ENCODE assay signal across 16 cellular contexts in the genomic region with DNA sequence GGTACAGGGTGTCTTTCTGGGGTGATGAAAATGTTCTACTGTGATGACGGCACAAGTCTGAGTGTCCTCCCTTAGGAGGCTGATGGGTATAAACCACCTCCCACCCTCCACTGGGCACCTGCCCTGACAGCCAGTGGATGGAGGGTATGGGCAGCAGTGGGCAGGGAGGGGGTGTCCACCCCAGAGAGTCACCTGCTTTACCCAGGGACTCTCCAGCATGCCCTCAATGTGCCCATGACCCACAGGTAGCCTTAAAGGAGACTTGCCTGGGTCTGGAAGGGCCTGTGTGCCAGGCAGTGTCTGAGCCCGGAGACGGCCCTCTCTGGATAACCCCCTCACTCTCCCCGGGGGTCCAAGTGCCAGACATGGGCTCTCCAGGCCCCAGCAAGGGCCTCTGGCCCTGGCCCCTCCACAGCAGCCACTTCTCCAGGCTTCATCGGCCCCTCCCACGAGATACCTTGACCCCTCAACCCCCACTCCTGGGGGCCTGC. TPM values are rescaled to one million over a fixed set of nuclear protein-coding genes. Genes with fewer than 3 reads are reported as not detected.
DNase-seq lines count a peak whose midpoint lies in the region; ATAC-seq and TF ChIP-seq lines count a peak whose summit lies in the region.
"Had no signal": no experiment of that assay in that cellular context is flagged by ENCODE, and none has a peak within 500 bp of the region (broad histone marks: within the 10 kb centered on the region; RNA-seq: fewer than 3 reads in every experiment).

No MANE protein-coding gene starts in this region.

- peaks cover 1% of the 10 kb centered on the region for H3K4me1 Mint-ChIP-seq in activated naive CD8-positive, alpha-beta T cell treated with anti-CD3 and anti-CD28 coated beads, Interleukin-2, amount 10 ng/mL, durations not matched to agents 7 days and 5 days
- H3K4me1 Mint-ChIP-seq in activated naive CD8-positive, alpha-beta T cell treated with anti-CD3 and anti-CD28 coated beads, Interleukin-2, amount 50 U/mL, for 24 hours, result no peaks in the 10 kb centered on the region
- H3K4me1 Mint-ChIP-seq in WTC11, result peaks cover 32% of the 10 kb centered on the region

- intact Hi-C loops in right lobe of liver (cut with DNase I), result loop anchor here (5.0 kb wide), 1 partner anchor 107 kb away; no protein-coding TSS in a partner anchor
- intact Hi-C loops in sigmoid colon (cut with DNase I), result loop anchor here (5.0 kb wide), 1 partner anchor 42 kb away; no protein-coding TSS in a partner anchor

- CTCF ChIA-PET in WTC11 (lab: Charles Lee), result no interaction called here

- H3K4me3 ChIP-seq in right lobe of liver (no peak overlapping the region), sigmoid colon (no peak overlapping the region)
- H3K4me3 ChIP-seq: GM23338 had no signal

- H3K9me3 Mint-ChIP-seq in activated naive CD8-positive, alpha-beta T cell treated with anti-CD3 and anti-CD28 coated beads, Interleukin-2, amount 10 ng/mL, durations not matched to agents 7 days and 5 days, result no peaks in the 10 kb centered on the region
- H3K9me3 Mint-ChIP-seq in activated naive CD8-positive, alpha-beta T cell treated with anti-CD3 and anti-CD28 coated beads, Interleukin-2, amount 50 U/mL, for 24 hours, result no peaks in the 10 kb centered on the region
- no peaks in the 10 kb centered on the region for H3K9me3 Mint-ChIP-seq in WTC11
- H3K9me3 Mint-ChIP-seq: GM23338 had no signal

- H3K27me3 ChIP-seq in right lobe of liver (no peaks in the 10 kb centered on the region), sigmoid colon (no peaks in the 10 kb centered on the region)

- TF ChIP-seq EP300 in sigmoid colon (IDR thresholded peaks at IDR 0.05), result no peak

- H3K4me1 ChIP-seq in right lobe of liver (peaks cover 0 to 3% (median 0%) of the 10 kb centered on the region in 4 donors), sigmoid colon (peaks cover 0 to 60% (median 57%) of the 10 kb centered on the region in 4 donors)

- ATAC-seq in activated naive CD8-positive, alpha-beta T cell treated with anti-CD3 and anti-CD28 coated beads, Interleukin-2, amount 10 ng/mL, durations not matched to agents 7 days and 5 days (ENCODE audit: low read depth), result no peak
- ATAC-seq in activated naive CD8-positive, alpha-beta T cell treated with anti-CD3 and anti-CD28 coated beads, Interleukin-2, amount 50 U/mL, for 24 hours, result no peak
- ATAC-seq in WTC11 (no peak), right lobe of liver (no peak)
- ATAC-seq: GM23338 had no signal

- TF ChIP-seq CTCF in WTC11 (IDR thresholded peaks at IDR 0.05) (no peak), right lobe of liver (IDR thresholded peaks at IDR 0.05) (no peak), sigmoid colon (IDR thresholded peaks at IDR 0.05) (no peak)

- no peaks in the 10 kb centered on the region for H3K36me3 Mint-ChIP-seq in activated naive CD8-positive, alpha-beta T cell treated with anti-CD3 and anti-CD28 coated beads, Interleukin-2, amount 10 ng/mL, durations not matched to agents 7 days and 5 days
- H3K36me3 Mint-ChIP-seq in activated naive CD8-positive, alpha-beta T cell treated with anti-CD3 and anti-CD28 coated beads, Interleukin-2, amount 50 U/mL, for 24 hours (ENCODE audit: low read depth), result no peaks in the 10 kb centered on the region
- H3K36me3 Mint-ChIP-seq in WTC11, result no peaks in the 10 kb centered on the region

- H3K4me3 Mint-ChIP-seq in activated naive CD8-positive, alpha-beta T cell treated with anti-CD3 and anti-CD28 coated beads, Interleukin-2, amount 10 ng/mL, durations not matched to agents 7 days and 5 days, result no peak overlapping the region
- no peak overlapping the region for H3K4me3 Mint-ChIP-seq in activated naive CD8-positive, alpha-beta T cell treated with anti-CD3 and anti-CD28 coated beads, Interleukin-2, amount 50 U/mL, for 24 hours
- H3K4me3 Mint-ChIP-seq in WTC11, result no peak overlapping the region
- H3K4me3 Mint-ChIP-seq: GM23338 had no signal

- H3K27ac ChIP-seq in right lobe of liver, result no peak overlapping the region
- peak overlapping the region in 3 of 4 donors; percentile 82 to 90 (median 85) for H3K27ac ChIP-seq in sigmoid colon

- peak; percentile 22 for DNase-seq in activated naive CD8-positive, alpha-beta T cell treated with anti-CD3 and anti-CD28 coated beads, Interleukin-2, amount 10 ng/mL, durations not matched to agents 7 days and 5 days
- no peak for DNase-seq in activated naive CD8-positive, alpha-beta T cell treated with anti-CD3 and anti-CD28 coated beads, Interleukin-2, amount 50 U/mL, for 24 hours
- DNase-seq in WTC11 (ENCODE audit: low spot score) (peak; percentile 9), right lobe of liver (peak in 2 of 3 donors; percentile 12 to 46), sigmoid colon (peak; percentile 63), NCI-H526 treated with DMSO at 0.1 percent for 48 hours (lab: John Stamatoyannopoulos, UW) (no peak), NCI-H1930 (lab: John Stamatoyannopoulos, UW) (no peak), NCI-H2029 treated with DMSO at 0.1 percent for 48 hours (lab: John Stamatoyannopoulos, UW) (no peak)
- DNase-seq: C1 segment of cervical spinal cord, DND-41, KG1, NCI-H1436, NCI-H2081 treated with DMSO at 0.1 percent for 48 hours, NCI-H524, SHP77 had no signal

- TF ChIP-seq POLR2A in right lobe of liver (IDR thresholded peaks at IDR 0.05) (no peak), sigmoid colon (IDR thresholded peaks at IDR 0.05) (no peak)

- H3K9me3 ChIP-seq in right lobe of liver (no peaks in the 10 kb centered on the region), sigmoid colon (no peaks in the 10 kb centered on the region)

- no peak overlapping the region for H3K27ac Mint-ChIP-seq in activated naive CD8-positive, alpha-beta T cell treated with anti-CD3 and anti-CD28 coated beads, Interleukin-2, amount 10 ng/mL, durations not matched to agents 7 days and 5 days
- H3K27ac Mint-ChIP-seq in activated naive CD8-positive, alpha-beta T cell treated with anti-CD3 and anti-CD28 coated beads, Interleukin-2, amount 50 U/mL, for 24 hours, result no peak overlapping the region
- H3K27ac Mint-ChIP-seq in WTC11, result no peak overlapping the region

- WGBS in right lobe of liver (ENCODE audit: insufficient coverage, low coverage, low lambda C conversion rate, missing lambda C conversion rate), result 80% methylated on average over 3 of the region's 6 CpGs
- whole genome bisulfite sequencing in sigmoid colon, 2 donors, result 89 to 91% methylated on average over 6 of the region's 6 CpGs

- peaks cover 0 to under 1% (median 0%) of the 10 kb centered on the region in 4 donors for H3K36me3 ChIP-seq in right lobe of liver
- peaks cover 0 to 9% (median 4%) of the 10 kb centered on the region in 4 donors for H3K36me3 ChIP-seq in sigmoid colon

- H3K27me3 Mint-ChIP-seq in activated naive CD8-positive, alpha-beta T cell treated with anti-CD3 and anti-CD28 coated beads, Interleukin-2, amount 10 ng/mL, durations not matched to agents 7 days and 5 days, result no peaks in the 10 kb centered on the region
- H3K27me3 Mint-ChIP-seq in activated naive CD8-positive, alpha-beta T cell treated with anti-CD3 and anti-CD28 coated beads, Interleukin-2, amount 50 U/mL, for 24 hours, result no peaks in the 10 kb centered on the region
- H3K27me3 Mint-ChIP-seq in WTC11 (ENCODE audit: low read depth), result no peaks in the 10 kb centered on the region

- POLR2A ChIA-PET in activated naive CD8-positive, alpha-beta T cell treated with anti-CD3 and anti-CD28 coated beads, Interleukin-2, amount 10 ng/mL, durations not matched to agents 7 days and 5 days (lab: Charles Lee), result no interaction called here
- POLR2A ChIA-PET in WTC11 (lab: Charles Lee), result no interaction called here

TF ChIP-seq in WTC11, 78 proteins besides CTCF, POLR2A, EP300 and RAD21:
- TF ChIP-seq MXD4 (CRISPR knock-in tag; IDR thresholded peaks at IDR 0.05; ENCODE audit: borderline replicate concordance), result no peak
- TF ChIP-seq, protein P1, sequence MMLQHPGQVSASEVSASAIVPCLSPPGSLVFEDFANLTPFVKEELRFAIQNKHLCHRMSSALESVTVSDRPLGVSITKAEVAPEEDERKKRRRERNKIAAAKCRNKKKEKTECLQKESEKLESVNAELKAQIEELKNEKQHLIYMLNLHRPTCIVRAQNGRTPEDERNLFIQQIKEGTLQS (CRISPR knock-in tag; conservative IDR thresholded peaks at IDR 0.05), result no peak
- TF ChIP-seq, protein P2, sequence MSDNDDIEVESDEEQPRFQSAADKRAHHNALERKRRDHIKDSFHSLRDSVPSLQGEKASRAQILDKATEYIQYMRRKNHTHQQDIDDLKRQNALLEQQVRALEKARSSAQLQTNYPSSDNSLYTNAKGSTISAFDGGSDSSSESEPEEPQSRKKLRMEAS (CRISPR knock-in tag; IDR thresholded peaks at IDR 0.05), result no peak
- no peak for TF ChIP-seq SP1 (CRISPR knock-in tag; conservative IDR thresholded peaks at IDR 0.05)
- TF ChIP-seq, protein P3, sequence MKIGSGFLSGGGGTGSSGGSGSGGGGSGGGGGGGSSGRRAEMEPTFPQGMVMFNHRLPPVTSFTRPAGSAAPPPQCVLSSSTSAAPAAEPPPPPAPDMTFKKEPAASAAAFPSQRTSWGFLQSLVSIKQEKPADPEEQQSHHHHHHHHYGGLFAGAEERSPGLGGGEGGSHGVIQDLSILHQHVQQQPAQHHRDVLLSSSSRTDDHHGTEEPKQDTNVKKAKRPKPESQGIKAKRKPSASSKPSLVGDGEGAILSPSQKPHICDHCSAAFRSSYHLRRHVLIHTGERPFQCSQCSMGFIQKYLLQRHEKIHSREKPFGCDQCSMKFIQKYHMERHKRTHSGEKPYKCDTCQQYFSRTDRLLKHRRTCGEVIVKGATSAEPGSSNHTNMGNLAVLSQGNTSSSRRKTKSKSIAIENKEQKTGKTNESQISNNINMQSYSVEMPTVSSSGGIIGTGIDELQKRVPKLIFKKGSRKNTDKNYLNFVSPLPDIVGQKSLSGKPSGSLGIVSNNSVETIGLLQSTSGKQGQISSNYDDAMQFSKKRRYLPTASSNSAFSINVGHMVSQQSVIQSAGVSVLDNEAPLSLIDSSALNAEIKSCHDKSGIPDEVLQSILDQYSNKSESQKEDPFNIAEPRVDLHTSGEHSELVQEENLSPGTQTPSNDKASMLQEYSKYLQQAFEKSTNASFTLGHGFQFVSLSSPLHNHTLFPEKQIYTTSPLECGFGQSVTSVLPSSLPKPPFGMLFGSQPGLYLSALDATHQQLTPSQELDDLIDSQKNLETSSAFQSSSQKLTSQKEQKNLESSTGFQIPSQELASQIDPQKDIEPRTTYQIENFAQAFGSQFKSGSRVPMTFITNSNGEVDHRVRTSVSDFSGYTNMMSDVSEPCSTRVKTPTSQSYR (CRISPR knock-in tag; IDR thresholded peaks at IDR 0.05), result no peak
- TF ChIP-seq ZNF138 (CRISPR knock-in tag; conservative IDR thresholded peaks at IDR 0.05), result no peak

RNA-seq across cellular contexts. Expression of a gene that starts 38.8 kb away (rescaled TPM):
- total RNA-seq in activated naive CD8-positive, alpha-beta T cell treated with anti-CD3 and anti-CD28 coated beads, Interleukin-2, amount 10 ng/mL, durations not matched to agents 7 days and 5 days, result 10 to 100 TPM; 88.4 to 90.4 TPM
- total RNA-seq in WTC11 (2021) (70.1 to 84.7 TPM (median 70.3 TPM) in 3 replicates), right lobe of liver (10 to 100 TPM; 11.8 to 23.4 (median 15.4) TPM), sigmoid colon (10 to 100 TPM; 13.2 to 20.5 (median 18.4) TPM)
- 10 to 100 TPM; 14.4 to 25.9 (median 17.6) TPM for polyA plus RNA-seq in sigmoid colon

RNA-seq across cellular contexts. Expression of a gene that starts 39.3 kb away (rescaled TPM):
- total RNA-seq in activated naive CD8-positive, alpha-beta T cell treated with anti-CD3 and anti-CD28 coated beads, Interleukin-2, amount 10 ng/mL, durations not matched to agents 7 days and 5 days, result 10 to 100 TPM; 61.9 to 64.4 TPM
- total RNA-seq in WTC11 (2021) (46.9 to 53.1 TPM (median 49.3 TPM) in 3 replicates), right lobe of liver (10 to 100 TPM; 24.7 to 42.0 (median 28.8) TPM), sigmoid colon (100 to 1,000 TPM; 130 to 164 (median 152) TPM)
- polyA plus RNA-seq in sigmoid colon, result 10 to 100 TPM; 34.6 to 54.7 (median 53.6) TPM

Comparison
In these comparisons a context has a peak if more than half of its experiments do, and no peak if none do; other contexts are left out.
1. DNase-seq: peak in activated naive CD8-positive, alpha-beta T cell treated with anti-CD3 and anti-CD28 coated beads, Interleukin-2, amount 10 ng/mL, durations not matched to agents 7 days and 5 days (single experiment), WTC11 (single experiment), right lobe of liver (2 of 3) and sigmoid colon (single experiment); none in activated naive CD8-positive, alpha-beta T cell treated with anti-CD3 and anti-CD28 coated beads, Interleukin-2, amount 50 U/mL, for 24 hours (single experiment), NCI-H526 treated with DMSO at 0.1 percent for 48 hours (single experiment), NCI-H1930 (0 of 2) and NCI-H2029 treated with DMSO at 0.1 percent for 48 hours (single experiment).
2. H3K27ac ChIP-seq: peak in sigmoid colon (3 of 4); none in right lobe of liver (0 of 3).